1 cellular context compared by ENCODE assay signal in genomic region chr6:161373905-161374451, GRCh38.
A peak's percentile ranks its signal among the peaks of the same experiment; 100 is the strongest.
TF ChIP-seq lines count a peak whose summit lies in the region.

No MANE protein-coding gene starts in this region.

TF ChIP-seq in K562, 482 proteins besides CTCF, POLR2A, EP300 and RAD21 (continued from another document and continues in another):
- TF ChIP-seq WHSC1 (IDR thresholded peaks at IDR 0.05; ENCODE audit: low read length) (no peak), ZNF197 (CRISPR knock-in tag; IDR thresholded peaks at IDR 0.05; ENCODE audit: low read depth) (no peak), CREB1 (IDR thresholded peaks at IDR 0.05) (no peak), CREB1 (CRISPR knock-in tag; IDR thresholded peaks at IDR 0.05) (no peak), GTF2E2 (tag; IDR thresholded peaks at IDR 0.05) (no peak), E2F5 (CRISPR knock-in tag; IDR thresholded peaks at IDR 0.05) (no peak), ZNF551 (CRISPR knock-in tag; IDR thresholded peaks at IDR 0.05) (no peak), RFX1 (IDR thresholded peaks at IDR 0.05) (no peak), ARID4B (CRISPR knock-in tag; IDR thresholded peaks at IDR 0.05) (no peak), ETV1 (tag; conservative IDR thresholded peaks at IDR 0.05; ENCODE audit: low read depth) (no peak), THRAP3 (IDR thresholded peaks at IDR 0.05; ENCODE audit: borderline replicate concordance) (no peak), POU5F1 (IDR thresholded peaks at IDR 0.05; ENCODE audit: borderline replicate concordance, low read depth, low read length, partially characterized antibody) (no peak), CCNT2 (IDR thresholded peaks at IDR 0.05; ENCODE audit: borderline replicate concordance, extremely low read depth, insufficient read length, low read depth, low read length) (no peak), KLF10 (CRISPR knock-in tag; IDR thresholded peaks at IDR 0.05) (no peak), MED1 (CRISPR knock-in tag; IDR thresholded peaks at IDR 0.05; ENCODE audit: borderline replicate concordance) (no peak), DNMT1 (IDR thresholded peaks at IDR 0.05) (peak; percentile 89; the same call in 1 of the 2 replicates), ZNF263 (CRISPR knock-in tag; IDR thresholded peaks at IDR 0.05; ENCODE audit: borderline replicate concordance) (no peak), DIDO1 (tag; IDR thresholded peaks at IDR 0.05; ENCODE audit: low read depth) (no peak), PCBP1 (IDR thresholded peaks at IDR 0.05; ENCODE audit: low read depth, low read length, poor library complexity, severe bottlenecking) (no peak), MBD2 (IDR thresholded peaks at IDR 0.05; ENCODE audit: borderline replicate concordance, low read depth) (no peak), EP400 (IDR thresholded peaks at IDR 0.05) (no peak), ZNF609 (CRISPR knock-in tag; IDR thresholded peaks at IDR 0.05; ENCODE audit: borderline replicate concordance) (no peak), RAD51 (IDR thresholded peaks at IDR 0.05; ENCODE audit: borderline replicate concordance, low read depth) (no peak), MIER1 (IDR thresholded peaks at IDR 0.05; ENCODE audit: low read depth) (peak; percentile 65; the same call in 1 of the 2 replicates), ZBTB43 (CRISPR knock-in tag; IDR thresholded peaks at IDR 0.05) (no peak), ILF3 (IDR thresholded peaks at IDR 0.05; ENCODE audit: borderline replicate concordance) (no peak), ZC3H8 (IDR thresholded peaks at IDR 0.05) (0 out of 2 replicates have a peak, but pooled peaks have one; percentile 47), KHSRP (IDR thresholded peaks at IDR 0.05) (no peak), ZBTB40 (IDR thresholded peaks at IDR 0.05) (no peak), ZBTB40 (CRISPR knock-in tag; IDR thresholded peaks at IDR 0.05) (no peak), HNRNPH1 (optimal IDR thresholded peaks at IDR 0.05; ENCODE audit: low read depth, low read length) (no peak), ZNF324 (CRISPR knock-in tag; IDR thresholded peaks at IDR 0.05) (no peak), SMARCE1 (IDR thresholded peaks at IDR 0.05) (no peak), ZNF280A (IDR thresholded peaks at IDR 0.05; ENCODE audit: low read depth, partially characterized antibody) (peak; percentile 33)
